5 cellular contexts compared by ENCODE assay signal in the genomic region with DNA sequence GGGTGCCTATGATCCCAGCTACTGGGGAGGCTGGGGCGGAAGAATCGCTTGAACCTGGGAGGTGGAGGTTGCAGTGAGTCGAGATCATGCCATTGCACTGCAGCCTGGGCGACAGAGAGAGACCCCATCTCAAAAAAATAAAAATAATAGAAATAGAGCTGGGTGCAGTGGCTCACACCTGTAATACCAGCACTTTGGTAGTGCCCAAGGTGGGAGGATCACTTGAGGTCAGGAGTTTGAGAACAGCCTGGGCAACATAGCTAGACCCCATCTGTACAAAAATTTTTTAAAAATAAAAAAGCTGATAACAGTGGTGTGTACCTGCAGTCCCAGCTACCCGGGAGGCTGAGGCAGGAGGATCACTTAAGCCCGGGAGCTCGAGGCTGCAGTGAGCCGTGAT. TPM values are rescaled to one million over a fixed set of nuclear protein-coding genes. Genes with fewer than 3 reads are reported as not detected.
"Had no signal": no experiment of that assay in that cellular context is flagged by ENCODE, and none has a peak within 500 bp of the region (broad histone marks: within the 10 kb centered on the region; RNA-seq: fewer than 3 reads in every experiment).

No MANE protein-coding gene starts in this region.

RNA-seq across cellular contexts. Expression of a gene that starts 34.1 kb away (rescaled TPM):
- total RNA-seq: activated CD8-positive, alpha-beta memory T cell treated with anti-CD3 and anti-CD28 coated beads, Interleukin-2, amount 10 ng/mL, durations not matched to agents 7 days and 5 days; bronchial epithelial cell; M059J; SJSA1; T-helper 1 cell treated with Interleukin-12 subunit alpha and Interleukin-12 subunit beta and Interleukin-4 antibody, amounts not matched to agents 30 ng/mL and 1 ng/mL, for 36 hours had no signal
